ENCODE assay signal across 27 cellular contexts in genomic region chr13:26422036-26422435, GRCh38.
"Had no signal": no experiment of that assay in that cellular context is flagged by ENCODE, and none has a peak within 500 bp of the region (broad histone marks: within the 10 kb centered on the region; RNA-seq: fewer than 3 reads in every experiment).

No MANE protein-coding gene starts in this region.

- DNase-seq: colonic mucosa; cortex of kidney; effector CD8-positive, alpha-beta T cell; effector memory CD8-positive, alpha-beta T cell; endodermal cell; erythroblast; esophagus squamous epithelium; foreskin fibroblast; foreskin melanocyte; gastrocnemius medialis; heart left ventricle; hypothalamus; immature natural killer cell; islet precursor cell; kidney; kidney glomerular epithelial cell; left lung; left ventricle myocardium superior; lower lobe of right lung; mesenchymal stem cell; mucosa of descending colon had no signal

- H3K36me3 Mint-ChIP-seq: immature natural killer cell, mesothelial cell of epicardium had no signal

- H3K36me3 ChIP-seq: colonic mucosa, esophagus squamous epithelium, gastrocnemius medialis, heart left ventricle, left lung, lower lobe of right lung had no signal

- H3K9me3 Mint-ChIP-seq: central memory CD8-positive, alpha-beta T cell; dendritic cell treated with granulocyte-macrophage colony-stimulating factor and Interleukin-4, amounts not matched to agents 40 ng/mL and 50 ng/mL, for 4 days; effector memory CD8-positive, alpha-beta T cell; endodermal cell had no signal

- H3K27ac Mint-ChIP-seq: dendritic cell treated with granulocyte-macrophage colony-stimulating factor and Interleukin-4, amounts not matched to agents 40 ng/mL and 50 ng/mL, for 4 days; effector memory CD8-positive, alpha-beta T cell; endodermal cell; immature natural killer cell; mesothelial cell of epicardium had no signal

- H3K27me3 ChIP-seq: colonic mucosa, gastrocnemius medialis, heart left ventricle, hepatocyte, left lung had no signal

- H3K4me3 Mint-ChIP-seq: central memory CD8-positive, alpha-beta T cell; dendritic cell treated with granulocyte-macrophage colony-stimulating factor and Interleukin-4, amounts not matched to agents 40 ng/mL and 50 ng/mL, for 4 days; effector memory CD8-positive, alpha-beta T cell; endodermal cell; immature natural killer cell; mesothelial cell of epicardium had no signal

- H3K4me1 ChIP-seq: colonic mucosa, gastrocnemius medialis, left lung had no signal

- H3K27me3 Mint-ChIP-seq: dendritic cell treated with granulocyte-macrophage colony-stimulating factor and Interleukin-4, amounts not matched to agents 40 ng/mL and 50 ng/mL, for 4 days had no signal

- ATAC-seq: effector memory CD8-positive, alpha-beta T cell; esophagus mucosa; gastrocnemius medialis; heart left ventricle; left lung; left ventricle myocardium superior; lower lobe of right lung; mucosa of descending colon had no signal

- H3K9me3 ChIP-seq: colonic mucosa, esophagus squamous epithelium, gastrocnemius medialis, heart left ventricle, left lung, lower lobe of right lung, mucosa of descending colon had no signal

- H3K4me1 Mint-ChIP-seq: central memory CD8-positive, alpha-beta T cell; endodermal cell; immature natural killer cell had no signal

- H3K27ac ChIP-seq: colonic mucosa, epithelial cell of prostate, gastrocnemius medialis, hepatocyte, left lung, lower lobe of right lung had no signal

- H3K4me3 ChIP-seq: colonic mucosa, esophagus squamous epithelium, gastrocnemius medialis, heart left ventricle, hepatocyte, left lung, lower lobe of right lung, mucosa of descending colon had no signal
